ENCODE assay signal across 22 cellular contexts in the genomic region with DNA sequence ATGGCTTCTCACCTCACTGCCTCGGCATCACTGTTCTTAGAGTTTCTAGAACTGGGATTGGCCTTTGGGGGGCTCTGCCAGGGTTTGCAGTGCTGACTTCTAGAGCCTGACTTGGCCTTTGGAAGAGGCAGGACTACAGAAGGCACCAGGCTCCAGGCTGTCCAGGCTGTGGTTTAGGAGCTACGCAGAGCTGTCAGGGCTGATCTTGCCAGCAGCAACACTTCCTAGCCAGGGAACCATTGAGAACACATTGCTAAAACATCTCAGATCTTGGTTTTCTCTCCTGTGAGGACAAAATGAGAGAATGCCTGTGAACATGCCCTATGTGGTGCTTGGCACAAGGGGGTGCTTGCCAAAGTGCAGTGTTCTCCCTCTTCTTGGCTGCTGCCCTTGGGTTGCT.
"Had no signal": no experiment of that assay in that cellular context is flagged by ENCODE, and none has a peak within 500 bp of the region (broad histone marks: within the 10 kb centered on the region; RNA-seq: fewer than 3 reads in every experiment).

No MANE protein-coding gene starts in this region.

- H3K27me3 Mint-ChIP-seq: activated B cell treated with CpG ODN at 0.5 μM for 24 hours; activated naive CD8-positive, alpha-beta T cell; activated T-helper 17 cell treated with anti-CD3 and anti-CD28 coated beads, Interleukin-2, amount 50 U/mL, for 72 hours had no signal

- H3K9me3 Mint-ChIP-seq: activated B cell treated with CpG ODN at 0.5 μM for 24 hours; activated CD4-positive, alpha-beta memory T cell treated with anti-CD3 and anti-CD28 coated beads, Interleukin-2, amount 10 ng/mL, durations not matched to agents 7 days and 5 days; activated naive CD4-positive, alpha-beta T cell treated with anti-CD3 and anti-CD28 coated beads for 36 hours; activated T-helper 17 cell treated with anti-CD3 and anti-CD28 coated beads, Interleukin-2, amount 50 U/mL, for 72 hours; T-helper 1 cell treated with Interleukin-12 subunit alpha and Interleukin-12 subunit beta and Interleukin-4 antibody, amounts not matched to agents 30 μg/mL and 1 μg/mL, for 36 hours had no signal

- H3K4me2 ChIP-seq: KMS-11 had no signal

- H3K27ac Mint-ChIP-seq: activated B cell treated with CpG ODN at 0.5 μM for 24 hours; activated CD4-positive, alpha-beta memory T cell treated with anti-CD3 and anti-CD28 coated beads, Interleukin-2, amount 10 ng/mL, durations not matched to agents 7 days and 5 days; activated naive CD4-positive, alpha-beta T cell treated with anti-CD3 and anti-CD28 coated beads for 36 hours; activated naive CD8-positive, alpha-beta T cell; activated T-helper 17 cell treated with anti-CD3 and anti-CD28 coated beads, Interleukin-2, amount 50 U/mL, for 72 hours; T-helper 1 cell treated with Interleukin-12 subunit alpha and Interleukin-12 subunit beta and Interleukin-4 antibody, amounts not matched to agents 30 μg/mL and 1 μg/mL, for 36 hours had no signal

- H3K4me3 Mint-ChIP-seq: activated B cell treated with CpG ODN at 0.5 μM for 24 hours; activated CD4-positive, alpha-beta memory T cell treated with anti-CD3 and anti-CD28 coated beads, Interleukin-2, amount 10 ng/mL, durations not matched to agents 7 days and 5 days; activated naive CD4-positive, alpha-beta T cell treated with anti-CD3 and anti-CD28 coated beads for 36 hours; activated naive CD8-positive, alpha-beta T cell; activated T-helper 17 cell treated with anti-CD3 and anti-CD28 coated beads, Interleukin-2, amount 50 U/mL, for 72 hours; T-helper 1 cell treated with Interleukin-12 subunit alpha and Interleukin-12 subunit beta and Interleukin-4 antibody, amounts not matched to agents 30 μg/mL and 1 μg/mL, for 36 hours had no signal

- H3K4me1 ChIP-seq: SJCRH30 had no signal

- H3K9ac ChIP-seq: KMS-11 had no signal

- DNase-seq: activated B cell treated with CpG ODN at 0.5 μM for 24 hours; activated CD4-positive, alpha-beta memory T cell treated with anti-CD3 and anti-CD28 coated beads, Interleukin-2, amount 10 ng/mL, durations not matched to agents 7 days and 5 days; activated CD4-positive, alpha-beta T cell treated with anti-CD3 and anti-CD28 coated beads, Interleukin-2, amount 50 U/mL, for 1 hour; activated gamma-delta T cell; activated naive CD4-positive, alpha-beta T cell treated with anti-CD3 and anti-CD28 coated beads for 36 hours; activated T-cell treated with anti-CD3 and anti-CD28 coated beads for 4 hours; activated T-cell treated with anti-CD3 and anti-CD28 coated beads, Interleukin-2, amount 50 U/mL, for 48 hours; amygdala; central memory CD4-positive, alpha-beta T cell; NCI-H1092; NCI-H1417; NCI-H1930; NCI-H2171 treated with DMSO at 0.1 percent for 48 hours; NCI-H226; NCI-H510A; NCI-H526 treated with DMSO at 0.1 percent for 48 hours; NCI-H82; SJCRH30 had no signal

- H3K9me3 ChIP-seq: SJCRH30 had no signal

- H3K36me3 Mint-ChIP-seq: activated naive CD8-positive, alpha-beta T cell had no signal

- H3K4me1 Mint-ChIP-seq: activated B cell treated with CpG ODN at 0.5 μM for 24 hours; activated T-helper 17 cell treated with anti-CD3 and anti-CD28 coated beads, Interleukin-2, amount 50 U/mL, for 72 hours had no signal

- H3K27ac ChIP-seq: KMS-11, SJCRH30 had no signal

- H3K27me3 ChIP-seq: SJCRH30 had no signal
